In the genomic region with DNA sequence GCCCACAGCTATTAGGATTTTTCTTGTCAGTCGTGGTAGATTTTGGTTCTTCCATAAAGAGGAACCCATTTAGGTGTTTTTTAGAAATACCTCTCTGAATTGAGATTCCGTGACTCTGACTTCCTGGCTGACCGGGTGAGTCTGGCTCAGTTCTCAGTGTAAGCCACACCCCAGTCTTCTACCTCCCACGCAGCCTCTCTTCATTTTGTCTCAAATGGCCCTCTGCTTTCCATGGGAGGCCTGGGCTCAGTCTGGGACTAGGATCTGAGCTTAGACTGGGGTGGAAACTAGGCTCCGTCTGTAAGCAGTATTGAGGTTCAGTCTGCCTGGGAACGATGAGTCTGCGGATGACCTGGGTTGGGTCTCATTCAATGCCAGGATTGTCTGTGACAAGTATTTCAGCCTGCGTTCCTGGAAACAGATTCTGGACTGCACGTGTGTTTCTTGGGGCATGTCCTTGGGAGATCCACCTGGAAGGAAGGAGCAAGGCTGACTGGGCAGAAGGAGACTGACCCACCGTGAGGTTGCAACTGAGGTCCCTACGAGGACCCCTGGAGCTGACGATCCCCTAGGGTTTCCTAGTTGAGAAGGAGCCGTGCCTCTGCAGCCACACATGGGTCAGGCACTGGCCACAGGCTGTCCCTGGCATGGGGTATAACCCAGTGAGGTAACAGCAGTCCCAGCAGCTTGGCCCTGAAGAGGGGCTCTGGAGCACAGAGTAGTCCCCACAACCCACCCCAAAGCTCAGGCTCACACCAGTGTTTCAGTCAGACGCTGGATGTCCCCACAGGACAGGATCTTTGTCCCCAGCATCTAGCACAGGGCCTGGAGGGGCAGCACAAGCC, we compare ENCODE assay signal across 12 cellular contexts. TPM values are rescaled to one million over a fixed set of nuclear protein-coding genes. Genes with fewer than 3 reads are reported as not detected.
A peak's percentile ranks its signal among the peaks of the same experiment; 100 is the strongest.
DNase-seq lines count a peak whose midpoint lies in the region; ATAC-seq, FAIRE-seq and TF ChIP-seq lines count a peak whose summit lies in the region.
"Had no signal": no experiment of that assay in that cellular context is flagged by ENCODE, and none has a peak within 500 bp of the region (broad histone marks: within the 10 kb centered on the region; RNA-seq: fewer than 3 reads in every experiment).

No MANE protein-coding gene starts in this region.

- H3K36me3 ChIP-seq in bronchial epithelial cell (ENCODE audit: control insufficient read depth, insufficient read depth, low read length): no peaks in the 10 kb centered on the region
- H3K36me3 ChIP-seq: MG63, right lobe of liver, stomach had no signal

- ATAC-seq in HG03280 (IDR thresholded peaks at IDR 0.05; ENCODE audit: unreplicated experiment) (peak; percentile 25), GM21390 (IDR thresholded peaks at IDR 0.05; ENCODE audit: unreplicated experiment) (no peak)
- ATAC-seq: right lobe of liver had no signal

- DNase-seq in AG20443 (ENCODE audit: low spot score) (peak; percentile 69), GM19239 (ENCODE audit: insufficient read length, low spot score) (no peak), bronchial epithelial cell (ENCODE audit: low read depth) (peak; percentile 55), DMS53 (lab: John Stamatoyannopoulos, UW) (no peak), mucosa of gallbladder (ENCODE audit: low spot score) (no peak)
- no peak for DNase-seq in activated naive CD4-positive, alpha-beta T cell (lab: John Stamatoyannopoulos, UW)
- DNase-seq: cortex of kidney, MG63, right lobe of liver, stomach had no signal

- TF ChIP-seq CTCF in bronchial epithelial cell (IDR thresholded peaks at IDR 0.05; ENCODE audit: insufficient read depth, low read length, severe bottlenecking): no peak

- H3K4me3 ChIP-seq in bronchial epithelial cell (ENCODE audit: low read depth, low read length): no peak overlapping the region
- H3K4me3 ChIP-seq: MG63, right lobe of liver, stomach had no signal

- FAIRE-seq in GM19239 (lab: Jason Lieb, UNC): peak; percentile 85
- no peak for FAIRE-seq in bronchial epithelial cell (lab: Jason Lieb, UNC)

- no peaks in the 10 kb centered on the region for H3K27me3 ChIP-seq in bronchial epithelial cell (ENCODE audit: control insufficient read depth, insufficient read depth, low read length)
- H3K27me3 ChIP-seq: MG63, right lobe of liver had no signal

RNA-seq across cellular contexts. Expression of a gene that starts 12.3 kb away (rescaled TPM):
- total RNA-seq in bronchial epithelial cell (not detected in 2 replicates), mucosa of gallbladder (0.06 TPM)
- total RNA-seq: right lobe of liver had no signal

Comparison
In these comparisons a context has a peak if more than half of its experiments do, and no peak if none do; other contexts are left out.
1. DNase-seq: peak in AG20443 (single experiment) and bronchial epithelial cell (single experiment); none in GM19239 (single experiment), DMS53 (single experiment), mucosa of gallbladder (single experiment) and activated naive CD4-positive, alpha-beta T cell (0 of 4).